ENCODE assay signal across 8 cellular contexts in the genomic region with DNA sequence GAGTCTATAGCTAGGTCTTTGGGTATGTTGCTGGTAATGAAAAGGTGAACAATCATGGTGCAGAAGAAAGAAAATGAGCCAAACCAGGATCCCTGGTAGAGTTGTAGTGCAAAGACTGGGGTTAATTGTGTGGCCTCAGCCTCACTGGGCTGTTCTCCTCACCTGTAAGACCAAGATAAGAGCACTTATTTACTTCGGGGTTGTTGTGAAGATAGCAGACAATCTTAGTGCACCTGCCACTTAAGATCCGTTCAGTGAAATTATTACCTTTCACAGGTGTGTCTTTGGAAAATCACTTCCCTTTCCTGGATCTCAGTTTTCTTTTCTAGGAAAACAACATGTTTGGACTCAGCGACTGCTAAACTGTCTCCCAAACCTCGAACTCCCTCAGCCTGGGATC. TPM values are rescaled to one million over a fixed set of nuclear protein-coding genes. Genes with fewer than 3 reads are reported as not detected.
A peak's percentile ranks its signal among the peaks of the same experiment; 100 is the strongest.
DNase-seq lines count a peak whose midpoint lies in the region; ATAC-seq and TF ChIP-seq lines count a peak whose summit lies in the region.

No MANE protein-coding gene starts in this region.

- DNase-seq in NCI-H2107 treated with DMSO at 0.1 percent for 48 hours (lab: John Stamatoyannopoulos, UW; ENCODE audit: unreplicated experiment), result peak; percentile 86
- DNase-seq in NCI-H2107 (lab: John Stamatoyannopoulos, UW), result no peak
- no peak for DNase-seq in activated B cell treated with CpG ODN at 0.5 μM for 24 hours
- DNase-seq in stimulated activated naive B cell treated with anti-CD40 and anti-IgM and Interleukin-4, amounts not matched to agents 10 μg/mL and 1 μg/mL and 100 μg/mL, for 72 hours, result no peak
- DNase-seq in RKO (ENCODE audit: low spot score), result no peak
- DNase-seq in NCI-H1436 treated with DMSO at 0.1 percent for 48 hours (lab: John Stamatoyannopoulos, UW), result no peak

- intact Hi-C loops in activated B cell treated with CpG ODN at 0.5 μM for 24 hours (cut with micrococcal nuclease), result loop anchor here (1.0 to 10.0 kb wide), 11 partner anchors 23 to 555 kb away; a partner anchor contains a TSS

- no peak for TF ChIP-seq CTCF in activated B cell treated with CpG ODN at 0.5 μM for 24 hours (IDR thresholded peaks at IDR 0.05)

- H3K36me3 ChIP-seq in iPS-18a (ENCODE audit: control insufficient read depth, low read depth, low read length), result no peaks in the 10 kb centered on the region

- H3K9me3 ChIP-seq in iPS-18a (ENCODE audit: control insufficient read depth, low read depth, low read length), result no peaks in the 10 kb centered on the region

- POLR2A ChIA-PET in activated B cell treated with CpG ODN at 0.5 μM for 24 hours (lab: Charles Lee), result interaction anchor here (1.0 to 4.2 kb wide), 21 partner anchors 11 to 512 kb away, joined by 3 to 74 read pairs (median 7); a partner anchor contains a TSS

- peak overlapping the region; percentile 91 for H3K27ac Mint-ChIP-seq in activated B cell treated with CpG ODN at 0.5 μM for 24 hours
- no peak overlapping the region for H3K27ac Mint-ChIP-seq in stimulated activated naive B cell treated with anti-CD40 and anti-IgM and Interleukin-4, amounts not matched to agents 10 μg/mL and 1 μg/mL and 100 μg/mL, for 72 hours

- H3K4me3 ChIP-seq in iPS-18a (ENCODE audit: low read length), result peak overlapping the region; percentile 68

- no peak overlapping the region for H3K27ac ChIP-seq in iPS-18a (ENCODE audit: low read length)

- H3K27me3 ChIP-seq in iPS-18a (ENCODE audit: control insufficient read depth, insufficient read depth, low read length), result peaks cover 10% of the 10 kb centered on the region

- ATAC-seq in activated B cell treated with CpG ODN at 0.5 μM for 24 hours (ENCODE audit: low read depth) (no peak), HG03460 (IDR thresholded peaks at IDR 0.05; ENCODE audit: unreplicated experiment) (no peak)
- no peak for ATAC-seq in stimulated activated naive B cell treated with anti-CD40 and anti-IgM and Interleukin-4, amounts not matched to agents 10 μg/mL and 1 μg/mL and 100 μg/mL, for 72 hours (replicated peaks)

- peaks cover 56% of the 10 kb centered on the region for H3K4me1 Mint-ChIP-seq in activated B cell treated with CpG ODN at 0.5 μM for 24 hours
- peaks cover 32 to 54% of the 10 kb centered on the region in 2 donors for H3K4me1 Mint-ChIP-seq in stimulated activated naive B cell treated with anti-CD40 and anti-IgM and Interleukin-4, amounts not matched to agents 10 μg/mL and 1 μg/mL and 100 μg/mL, for 72 hours

- H3K4me1 ChIP-seq in iPS-18a (ENCODE audit: control insufficient read depth, low read depth, low read length), result peaks cover 8% of the 10 kb centered on the region

- no peak overlapping the region for H3K9ac ChIP-seq in iPS-18a (ENCODE audit: low read length)

- H3K9me3 Mint-ChIP-seq in activated B cell treated with CpG ODN at 0.5 μM for 24 hours, result no peaks in the 10 kb centered on the region
- peaks cover 0 to 4% of the 10 kb centered on the region in 2 donors for H3K9me3 Mint-ChIP-seq in stimulated activated naive B cell treated with anti-CD40 and anti-IgM and Interleukin-4, amounts not matched to agents 10 μg/mL and 1 μg/mL and 100 μg/mL, for 72 hours

- CTCF ChIA-PET in activated B cell treated with CpG ODN at 0.5 μM for 24 hours (lab: Charles Lee), result interaction anchor here (1.3 to 1.8 kb wide), 2 partner anchors 23 to 511 kb away, joined by 3 to 5 read pairs; no protein-coding TSS in a partner anchor

- no peaks in the 10 kb centered on the region for H3K27me3 Mint-ChIP-seq in activated B cell treated with CpG ODN at 0.5 μM for 24 hours
- H3K27me3 Mint-ChIP-seq in stimulated activated naive B cell treated with anti-CD40 and anti-IgM and Interleukin-4, amounts not matched to agents 10 μg/mL and 1 μg/mL and 100 μg/mL, for 72 hours, result no peaks in the 10 kb centered on the region

- H3K4me3 Mint-ChIP-seq in activated B cell treated with CpG ODN at 0.5 μM for 24 hours, result peak overlapping the region; percentile 86
- H3K4me3 Mint-ChIP-seq in stimulated activated naive B cell treated with anti-CD40 and anti-IgM and Interleukin-4, amounts not matched to agents 10 μg/mL and 1 μg/mL and 100 μg/mL, for 72 hours, result peak overlapping the region; percentile 94 to 95

- H3K36me3 Mint-ChIP-seq in activated B cell treated with CpG ODN at 0.5 μM for 24 hours (ENCODE audit: low read depth), result no peaks in the 10 kb centered on the region
- H3K36me3 Mint-ChIP-seq in stimulated activated naive B cell treated with anti-CD40 and anti-IgM and Interleukin-4, amounts not matched to agents 10 μg/mL and 1 μg/mL and 100 μg/mL, for 72 hours, result peaks cover 4 to 10% of the 10 kb centered on the region in 2 donors

RNA-seq across cellular contexts. Expression of a gene that starts 1.3 kb away (rescaled TPM):
- total RNA-seq in activated B cell treated with CpG ODN at 0.5 μM for 24 hours, result 22.1 and 24.0 TPM in 2 replicates
